ENCODE assay signal across 30 cellular contexts in the genomic region with DNA sequence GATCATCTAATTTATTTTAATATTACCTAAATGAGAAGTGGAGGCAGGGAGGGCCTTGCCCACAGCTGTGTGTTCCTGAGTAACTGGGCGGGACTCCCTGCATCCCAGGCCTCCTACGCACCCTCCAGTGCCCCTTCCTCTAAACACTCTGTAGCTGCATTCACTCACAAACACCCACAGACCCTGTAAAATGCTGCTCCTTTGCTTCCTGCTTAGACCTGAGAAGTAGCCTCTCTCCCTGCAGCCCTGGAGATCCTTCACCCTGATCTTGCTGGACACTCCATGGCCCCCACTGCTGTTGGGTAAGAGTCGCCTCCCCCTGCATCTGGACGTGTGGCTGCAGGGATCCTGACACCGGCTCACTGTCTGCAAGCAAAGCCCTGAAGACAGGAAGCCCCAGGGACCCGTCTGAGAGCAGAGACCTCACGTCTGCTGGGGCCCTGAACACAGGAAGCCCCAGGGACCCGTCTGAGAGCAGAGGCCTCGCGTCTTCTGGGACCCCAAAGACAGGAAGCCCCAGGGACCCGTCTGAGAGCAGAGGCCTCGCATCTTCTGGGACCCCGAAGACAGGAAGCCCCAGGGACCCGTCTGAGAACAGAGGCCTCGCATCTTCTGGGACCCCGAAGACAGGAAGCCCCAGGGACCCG.
A peak's percentile ranks its signal among the peaks of the same experiment; 100 is the strongest.
DNase-seq lines count a peak whose midpoint lies in the region; ATAC-seq and TF ChIP-seq lines count a peak whose summit lies in the region.
"Had no signal": no experiment of that assay in that cellular context is flagged by ENCODE, and none has a peak within 500 bp of the region (broad histone marks: within the 10 kb centered on the region; RNA-seq: fewer than 3 reads in every experiment).

No MANE protein-coding gene starts in this region.

- TF ChIP-seq CTCF in chondrocyte (IDR thresholded peaks at IDR 0.05): no peak
- TF ChIP-seq CTCF in tibial nerve (IDR thresholded peaks at IDR 0.05): no peak

- no peaks in the 10 kb centered on the region for H3K9me3 ChIP-seq in CD8-positive, alpha-beta memory T cell (ENCODE audit: low read length)
- peaks cover 0 to under 1% (median 0%) of the 10 kb centered on the region in 4 donors for H3K9me3 ChIP-seq in tibial nerve
- H3K9me3 ChIP-seq: gastrocnemius medialis, MG63, thoracic aorta, uterus had no signal

- peaks cover 5% of the 10 kb centered on the region in 2 donors for H3K27me3 Mint-ChIP-seq in CD8-positive, alpha-beta memory T cell
- no peaks in the 10 kb centered on the region for H3K27me3 Mint-ChIP-seq in chondrocyte (ENCODE audit: low read depth)
- H3K27me3 Mint-ChIP-seq in natural killer cell treated with Interleukin-12 subunit alpha and Interleukin-12 subunit beta and Interleukin-15 and Interleukin-18, amount 100 ng/mL, for 72 hours: no peaks in the 10 kb centered on the region
- H3K27me3 Mint-ChIP-seq: stimulated activated naive CD8-positive, alpha-beta T cell treated with anti-CD3 and anti-CD28 coated beads, Interleukin-15, Interleukin-2, amounts not matched to agents 100 ng/mL and 50 ng/mL, for 24 hours had no signal

- DNase-seq in activated gamma-delta T cell treated with Interleukin-2 at 50 U/mL for 16 hours (peak; percentile 19), activated gamma-delta T cell (lab: John Stamatoyannopoulos, UW) (no peak), chondrocyte (ENCODE audit: low spot score) (peak; percentile 61), tibial nerve (ENCODE audit: low spot score in 2 of 2) (no peak), head of caudate nucleus (no peak), cerebellar cortex (ENCODE audit: low spot score) (no peak)
- peak in 1 of 5 donors; percentile 52 for DNase-seq in CD8-positive, alpha-beta memory T cell
- DNase-seq in natural killer cell treated with Interleukin-12 subunit alpha and Interleukin-12 subunit beta and Interleukin-15 and Interleukin-18, amount 100 ng/mL, for 72 hours (ENCODE audit: low spot score): no peak
- DNase-seq: activated CD4-positive, alpha-beta T cell treated with anti-CD3 and anti-CD28 coated beads for 48 hours; caudate nucleus; dermis blood vessel endothelial cell; DMS153; gastrocnemius medialis; H7; KG1; MG63; NCI-H1105 treated with DMSO at 0.1 percent for 48 hours; NCI-H187 treated with DMSO at 0.1 percent for 48 hours; NCI-H2171; SIG-M5; small intestine; SW 1271; T1000; uterus; WERI-Rb-1 had no signal

- TF ChIP-seq POLR2A in tibial nerve (IDR thresholded peaks at IDR 0.05): no peak

- TF ChIP-seq EP300 in tibial nerve (IDR thresholded peaks at IDR 0.05): no peak

- WGBS in tibial nerve, 2 donors: 55 to 57% methylated on average over 14 of the region's 17 CpGs

- H3K4me3 ChIP-seq in CD8-positive, alpha-beta memory T cell (ENCODE audit: low read length): no peak overlapping the region
- no peak overlapping the region for H3K4me3 ChIP-seq in tibial nerve
- H3K4me3 ChIP-seq: gastrocnemius medialis, MG63, thoracic aorta, uterus had no signal

- no peak for ATAC-seq in natural killer cell treated with Interleukin-12 subunit alpha and Interleukin-12 subunit beta and Interleukin-15 and Interleukin-18, amount 100 ng/mL, for 72 hours
- ATAC-seq: gastrocnemius medialis, left lobe of liver had no signal

- POLR2A ChIA-PET in CD8-positive, alpha-beta memory T cell (lab: Charles Lee): no interaction called here

- H3K27ac ChIP-seq in CD8-positive, alpha-beta memory T cell (ENCODE audit: low read depth, low read length): no peak overlapping the region
- no peak overlapping the region for H3K27ac ChIP-seq in tibial nerve
- H3K27ac ChIP-seq: gastrocnemius medialis, thoracic aorta, uterus, WERI-Rb-1 had no signal

- H3K9me3 Mint-ChIP-seq in CD8-positive, alpha-beta memory T cell: no peaks in the 10 kb centered on the region
- peaks cover 27% of the 10 kb centered on the region for H3K9me3 Mint-ChIP-seq in chondrocyte (ENCODE audit: low read depth)
- H3K9me3 Mint-ChIP-seq in natural killer cell treated with Interleukin-12 subunit alpha and Interleukin-12 subunit beta and Interleukin-15 and Interleukin-18, amount 100 ng/mL, for 72 hours: peaks cover 4% of the 10 kb centered on the region
- H3K9me3 Mint-ChIP-seq: activated naive CD4-positive, alpha-beta T cell treated with anti-CD3 and anti-CD28 coated beads, Interleukin-2, amount 50 U/mL, for 72 hours; memory B cell had no signal

- H3K27me3 ChIP-seq in CD8-positive, alpha-beta memory T cell (ENCODE audit: insufficient read depth, low read length, poor library complexity, severe bottlenecking): no peaks in the 10 kb centered on the region
- no peaks in the 10 kb centered on the region for H3K27me3 ChIP-seq in tibial nerve
- H3K27me3 ChIP-seq: gastrocnemius medialis, MG63, uterus had no signal

- H3K36me3 ChIP-seq in CD8-positive, alpha-beta memory T cell (ENCODE audit: insufficient read depth, low read length): no peaks in the 10 kb centered on the region
- H3K36me3 ChIP-seq in tibial nerve: no peaks in the 10 kb centered on the region
- H3K36me3 ChIP-seq: gastrocnemius medialis, MG63, thoracic aorta, uterus, WERI-Rb-1 had no signal

- peak overlapping the region in 5 of 8 donors; percentile 18 to 89 (median 64) for H3K27ac Mint-ChIP-seq in CD8-positive, alpha-beta memory T cell
- H3K27ac Mint-ChIP-seq in chondrocyte (ENCODE audit: unreplicated experiment): no peak overlapping the region
- H3K27ac Mint-ChIP-seq in natural killer cell treated with Interleukin-12 subunit alpha and Interleukin-12 subunit beta and Interleukin-15 and Interleukin-18, amount 100 ng/mL, for 72 hours: peak overlapping the region; percentile 8 to 46
- H3K27ac Mint-ChIP-seq: memory B cell had no signal

- CTCF ChIA-PET in CD8-positive, alpha-beta memory T cell (lab: Charles Lee): no interaction called here

- intact Hi-C loops in head of caudate nucleus (cut with DNase I): no loop called here

- H3K4me1 ChIP-seq in CD8-positive, alpha-beta memory T cell (ENCODE audit: insufficient read depth, low read length): peaks cover 6% of the 10 kb centered on the region
- no peaks in the 10 kb centered on the region for H3K4me1 ChIP-seq in tibial nerve
- H3K4me1 ChIP-seq: gastrocnemius medialis, uterus had no signal

- H3K4me1 Mint-ChIP-seq in CD8-positive, alpha-beta memory T cell: peaks cover 12 to 21% (median 15%) of the 10 kb centered on the region in 3 donors
- no peaks in the 10 kb centered on the region for H3K4me1 Mint-ChIP-seq in chondrocyte (ENCODE audit: low read depth)
- peaks cover 10 to 11% of the 10 kb centered on the region in 2 donors for H3K4me1 Mint-ChIP-seq in natural killer cell treated with Interleukin-12 subunit alpha and Interleukin-12 subunit beta and Interleukin-15 and Interleukin-18, amount 100 ng/mL, for 72 hours (ENCODE audit: low read depth in 2 of 2)
- H3K4me1 Mint-ChIP-seq: memory B cell had no signal

- H3K4me3 Mint-ChIP-seq in CD8-positive, alpha-beta memory T cell: peak overlapping the region in 3 of 7 donors; percentile 29 to 61 (median 49)
- no peak overlapping the region for H3K4me3 Mint-ChIP-seq in chondrocyte (ENCODE audit: unreplicated experiment)
- H3K4me3 Mint-ChIP-seq in natural killer cell treated with Interleukin-12 subunit alpha and Interleukin-12 subunit beta and Interleukin-15 and Interleukin-18, amount 100 ng/mL, for 72 hours: no peak overlapping the region
- H3K4me3 Mint-ChIP-seq: memory B cell; stimulated activated naive CD8-positive, alpha-beta T cell treated with anti-CD3 and anti-CD28 coated beads, Interleukin-15, Interleukin-2, amounts not matched to agents 100 ng/mL and 50 ng/mL, for 24 hours had no signal

- no peaks in the 10 kb centered on the region for H3K36me3 Mint-ChIP-seq in CD8-positive, alpha-beta memory T cell
- H3K36me3 Mint-ChIP-seq in chondrocyte (ENCODE audit: low read depth): no peaks in the 10 kb centered on the region
- no peaks in the 10 kb centered on the region for H3K36me3 Mint-ChIP-seq in natural killer cell treated with Interleukin-12 subunit alpha and Interleukin-12 subunit beta and Interleukin-15 and Interleukin-18, amount 100 ng/mL, for 72 hours
- H3K36me3 Mint-ChIP-seq: memory B cell had no signal

Comparison
In these comparisons a context has a peak if more than half of its experiments do, and no peak if none do; other contexts are left out.
1. DNase-seq: peak in activated gamma-delta T cell treated with Interleukin-2 at 50 U/mL for 16 hours (single experiment) and chondrocyte (single experiment); none in activated gamma-delta T cell (single experiment), natural killer cell treated with Interleukin-12 subunit alpha and Interleukin-12 subunit beta and Interleukin-15 and Interleukin-18, amount 100 ng/mL, for 72 hours (single experiment), tibial nerve (0 of 2), head of caudate nucleus (0 of 42) and cerebellar cortex (single experiment).